Comparison of ENCODE assay signal across 19 cellular contexts in the genomic region with DNA sequence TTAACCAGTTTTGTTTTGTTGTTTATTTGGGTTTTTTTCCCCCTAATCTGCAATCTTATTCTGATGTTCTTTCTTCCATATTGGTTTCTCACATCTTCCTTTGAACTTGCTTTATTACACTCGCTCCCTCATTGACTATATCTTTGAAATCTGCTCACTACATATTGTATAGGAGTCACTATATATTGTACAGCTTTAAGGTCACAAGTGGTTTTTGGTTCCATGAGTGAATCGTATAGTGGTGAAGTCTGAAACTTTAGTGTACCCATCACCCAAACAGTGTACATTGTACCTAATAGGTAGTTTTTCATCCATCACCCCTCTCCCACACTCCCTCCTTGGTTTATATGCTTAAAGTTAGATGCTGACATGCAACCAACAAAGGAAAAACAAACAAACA. TPM values are rescaled to one million over a fixed set of nuclear protein-coding genes. Genes with fewer than 3 reads are reported as not detected.
DNase-seq lines count a peak whose midpoint lies in the region; ATAC-seq lines count a peak whose summit lies in the region.
"Had no signal": no experiment of that assay in that cellular context is flagged by ENCODE, and none has a peak within 500 bp of the region (broad histone marks: within the 10 kb centered on the region; RNA-seq: fewer than 3 reads in every experiment).

No MANE protein-coding gene starts in this region.

- H3K27ac Mint-ChIP-seq in activated T-cell treated with anti-CD3 and anti-CD28 coated beads, Interleukin-2, amount 50 U/mL, for 72 hours: no peak overlapping the region
- no peak overlapping the region for H3K27ac Mint-ChIP-seq in activated CD8-positive, alpha-beta T cell treated with anti-CD3 and anti-CD28 coated beads, Interleukin-2, amount 10 ng/mL, durations not matched to agents 7 days and 5 days
- no peak overlapping the region for H3K27ac Mint-ChIP-seq in stimulated activated effector memory CD8-positive, alpha-beta T cell treated with anti-CD3 and anti-CD28 coated beads, Interleukin-12 subunit alpha, Interleukin-12 subunit beta, amount 100 ng/mL, for 72 hours
- H3K27ac Mint-ChIP-seq: B cell; CD4-positive, CD25-positive, alpha-beta regulatory T cell; CD8-positive, alpha-beta T cell; HFFc6 had no signal

- H3K4me3 Mint-ChIP-seq in activated T-cell treated with anti-CD3 and anti-CD28 coated beads, Interleukin-2, amount 50 U/mL, for 72 hours: no peak overlapping the region
- no peak overlapping the region for H3K4me3 Mint-ChIP-seq in activated CD8-positive, alpha-beta T cell treated with anti-CD3 and anti-CD28 coated beads, Interleukin-2, amount 10 ng/mL, durations not matched to agents 7 days and 5 days
- H3K4me3 Mint-ChIP-seq in stimulated activated effector memory CD8-positive, alpha-beta T cell treated with anti-CD3 and anti-CD28 coated beads, Interleukin-12 subunit alpha, Interleukin-12 subunit beta, amount 100 ng/mL, for 72 hours: no peak overlapping the region
- H3K4me3 Mint-ChIP-seq: B cell; CD4-positive, CD25-positive, alpha-beta regulatory T cell; CD8-positive, alpha-beta T cell; HFFc6 had no signal

- no peak overlapping the region for H3K27ac ChIP-seq in right cardiac atrium (ENCODE audit: low read length)
- H3K27ac ChIP-seq: 22Rv1, BLaER1, C4-2B had no signal

- intact Hi-C loops in right cardiac atrium (cut with DNase I): no loop called here

- no peak for DNase-seq in activated T-cell treated with anti-CD3 and anti-CD28 coated beads, Interleukin-2, amount 50 U/mL, for 72 hours
- DNase-seq in activated T-cell treated with anti-CD3 and anti-CD28 coated beads, Interleukin-2, amount 50 U/mL, for 1 hour: no peak
- peak; percentile 1 for DNase-seq in activated CD8-positive, alpha-beta T cell treated with anti-CD3 and anti-CD28 coated beads, Interleukin-2, amount 10 ng/mL, durations not matched to agents 7 days and 5 days
- no peak for DNase-seq in stimulated activated effector memory CD8-positive, alpha-beta T cell treated with anti-CD3 and anti-CD28 coated beads, Interleukin-12 subunit alpha, Interleukin-12 subunit beta, amount 100 ng/mL, for 72 hours (ENCODE audit: low spot score in 2 of 2)
- DNase-seq in right cardiac atrium (no peak), putamen (ENCODE audit: low spot score) (no peak), NCI-H1105 (lab: John Stamatoyannopoulos, UW) (no peak)
- DNase-seq: Caco-2; CD4-positive, CD25-positive, alpha-beta regulatory T cell; CD8-positive, alpha-beta T cell; DMS153; DND-41; GOT3; HFFc6 had no signal

- no peaks in the 10 kb centered on the region for H3K9me3 ChIP-seq in right cardiac atrium (ENCODE audit: control insufficient read depth, low read length)
- H3K9me3 ChIP-seq: BLaER1, Caco-2, HAP-1 had no signal

- H3K9me3 Mint-ChIP-seq in activated T-cell treated with anti-CD3 and anti-CD28 coated beads, Interleukin-2, amount 50 U/mL, for 72 hours: peaks cover 0 to 4% of the 10 kb centered on the region in 2 donors
- H3K9me3 Mint-ChIP-seq in activated CD8-positive, alpha-beta T cell treated with anti-CD3 and anti-CD28 coated beads, Interleukin-2, amount 10 ng/mL, durations not matched to agents 7 days and 5 days (ENCODE audit: insufficient read depth): no peaks in the 10 kb centered on the region
- H3K9me3 Mint-ChIP-seq in stimulated activated effector memory CD8-positive, alpha-beta T cell treated with anti-CD3 and anti-CD28 coated beads, Interleukin-12 subunit alpha, Interleukin-12 subunit beta, amount 100 ng/mL, for 72 hours: no peaks in the 10 kb centered on the region
- H3K9me3 Mint-ChIP-seq: HFFc6 had no signal

- H3K27me3 ChIP-seq in right cardiac atrium (ENCODE audit: control insufficient read depth, insufficient read depth): no peaks in the 10 kb centered on the region
- H3K27me3 ChIP-seq: BLaER1 had no signal

- ATAC-seq in activated T-cell treated with anti-CD3 and anti-CD28 coated beads, Interleukin-2, amount 50 U/mL, for 72 hours (replicated peaks in 1 of 2): peak; percentile 19 to 24
- no peak for ATAC-seq in activated CD8-positive, alpha-beta T cell treated with anti-CD3 and anti-CD28 coated beads, Interleukin-2, amount 10 ng/mL, durations not matched to agents 7 days and 5 days
- peak; percentile 65 for ATAC-seq in stimulated activated effector memory CD8-positive, alpha-beta T cell treated with anti-CD3 and anti-CD28 coated beads, Interleukin-12 subunit alpha, Interleukin-12 subunit beta, amount 100 ng/mL, for 72 hours
- no peak for ATAC-seq in right cardiac atrium
- ATAC-seq: CD8-positive, alpha-beta T cell had no signal

- POLR2A ChIA-PET in activated CD8-positive, alpha-beta T cell treated with anti-CD3 and anti-CD28 coated beads, Interleukin-2, amount 10 ng/mL, durations not matched to agents 7 days and 5 days (lab: Charles Lee): no interaction called here

- peaks cover 5% of the 10 kb centered on the region for H3K4me1 ChIP-seq in right cardiac atrium (ENCODE audit: control insufficient read depth, insufficient read depth, low read length)
- H3K4me1 ChIP-seq: BLaER1 had no signal

- H3K27me3 Mint-ChIP-seq in activated T-cell treated with anti-CD3 and anti-CD28 coated beads, Interleukin-2, amount 50 U/mL, for 72 hours (ENCODE audit: low read depth): peaks cover 5% of the 10 kb centered on the region
- H3K27me3 Mint-ChIP-seq in activated CD8-positive, alpha-beta T cell treated with anti-CD3 and anti-CD28 coated beads, Interleukin-2, amount 10 ng/mL, durations not matched to agents 7 days and 5 days (ENCODE audit: low read depth): peaks cover 7% of the 10 kb centered on the region

- 90% methylated on average over 2 of the region's 2 CpGs for WGBS in right cardiac atrium

- CTCF ChIA-PET in activated CD8-positive, alpha-beta T cell treated with anti-CD3 and anti-CD28 coated beads, Interleukin-2, amount 10 ng/mL, durations not matched to agents 7 days and 5 days (lab: Charles Lee): interaction anchor here (1.5 kb wide), 1 partner anchor 87 kb away, joined by 3 read pairs; no protein-coding TSS in a partner anchor

- H3K36me3 Mint-ChIP-seq in activated T-cell treated with anti-CD3 and anti-CD28 coated beads, Interleukin-2, amount 50 U/mL, for 72 hours (ENCODE audit: insufficient read depth in 2 of 2): peaks cover 0 to 3% of the 10 kb centered on the region in 2 donors
- H3K36me3 Mint-ChIP-seq in activated CD8-positive, alpha-beta T cell treated with anti-CD3 and anti-CD28 coated beads, Interleukin-2, amount 10 ng/mL, durations not matched to agents 7 days and 5 days (ENCODE audit: low read depth): peaks cover 3% of the 10 kb centered on the region
- peaks cover 5% of the 10 kb centered on the region for H3K36me3 Mint-ChIP-seq in stimulated activated effector memory CD8-positive, alpha-beta T cell treated with anti-CD3 and anti-CD28 coated beads, Interleukin-12 subunit alpha, Interleukin-12 subunit beta, amount 100 ng/mL, for 72 hours
- H3K36me3 Mint-ChIP-seq: CD4-positive, CD25-positive, alpha-beta regulatory T cell had no signal

- H3K4me1 Mint-ChIP-seq in activated T-cell treated with anti-CD3 and anti-CD28 coated beads, Interleukin-2, amount 50 U/mL, for 72 hours (ENCODE audit: low read depth): peaks cover 27% of the 10 kb centered on the region
- H3K4me1 Mint-ChIP-seq in activated CD8-positive, alpha-beta T cell treated with anti-CD3 and anti-CD28 coated beads, Interleukin-2, amount 10 ng/mL, durations not matched to agents 7 days and 5 days (ENCODE audit: low read depth): no peaks in the 10 kb centered on the region
- H3K4me1 Mint-ChIP-seq in stimulated activated effector memory CD8-positive, alpha-beta T cell treated with anti-CD3 and anti-CD28 coated beads, Interleukin-12 subunit alpha, Interleukin-12 subunit beta, amount 100 ng/mL, for 72 hours: no peaks in the 10 kb centered on the region
- H3K4me1 Mint-ChIP-seq: B cell had no signal

- H3K4me3 ChIP-seq in right cardiac atrium (ENCODE audit: low read length): no peak overlapping the region
- H3K4me3 ChIP-seq: BLaER1, HAP-1 had no signal

RNA-seq across cellular contexts. Expression of a gene that starts 11.3 kb away (rescaled TPM):
- total RNA-seq in activated T-cell treated with anti-CD3 and anti-CD28 coated beads, Interleukin-2, amount 50 U/mL, for 72 hours: 100 to 1,000 TPM; 457 to 495 TPM
- total RNA-seq in activated CD8-positive, alpha-beta T cell treated with anti-CD3 and anti-CD28 coated beads, Interleukin-2, amount 10 ng/mL, durations not matched to agents 7 days and 5 days: 100 to 1,000 TPM; 276 to 304 TPM
- total RNA-seq in right cardiac atrium: 100 to 1,000 TPM in 2 of 4 donors, 10 to 100 TPM in 2; 83.7 to 173 (median 100.0) TPM
- 32.2 TPM for polyA plus RNA-seq in right cardiac atrium

Comparison
In these comparisons a context has a peak if more than half of its experiments do, and no peak if none do; other contexts are left out.
1. ATAC-seq: peak in activated T-cell treated with anti-CD3 and anti-CD28 coated beads, Interleukin-2, amount 50 U/mL, for 72 hours (2 of 2) and stimulated activated effector memory CD8-positive, alpha-beta T cell treated with anti-CD3 and anti-CD28 coated beads, Interleukin-12 subunit alpha, Interleukin-12 subunit beta, amount 100 ng/mL, for 72 hours (single experiment); none in activated CD8-positive, alpha-beta T cell treated with anti-CD3 and anti-CD28 coated beads, Interleukin-2, amount 10 ng/mL, durations not matched to agents 7 days and 5 days (single experiment) and right cardiac atrium (0 of 2).